ENCODE assay signal across 25 cellular contexts in the genomic region with DNA sequence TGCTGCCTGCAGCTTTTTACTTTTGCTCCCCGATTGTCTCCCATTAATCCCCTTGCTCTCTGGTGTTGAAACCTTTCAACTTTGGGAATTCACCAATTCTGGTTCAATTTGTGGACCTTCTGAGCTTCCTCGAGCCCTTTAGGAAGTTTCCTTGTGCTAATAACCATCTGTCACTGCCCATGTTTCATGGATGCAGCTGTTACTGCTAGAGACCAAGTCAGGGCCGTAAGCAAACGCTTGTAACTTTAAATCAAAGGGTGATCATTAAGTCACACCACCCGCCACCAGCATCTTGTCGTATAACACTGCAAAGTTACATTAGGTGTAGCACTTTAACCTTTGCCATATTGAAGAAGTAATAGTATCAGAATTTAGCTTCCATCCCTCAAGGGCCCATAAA.
"Had no signal": no experiment of that assay in that cellular context is flagged by ENCODE, and none has a peak within 500 bp of the region (broad histone marks: within the 10 kb centered on the region; RNA-seq: fewer than 3 reads in every experiment).

No MANE protein-coding gene starts in this region.

- DNase-seq: colonic mucosa; cortex of kidney; effector CD8-positive, alpha-beta T cell; effector memory CD8-positive, alpha-beta T cell; endodermal cell; erythroblast; esophagus squamous epithelium; foreskin fibroblast; foreskin melanocyte; gastrocnemius medialis; heart left ventricle; hypothalamus; immature natural killer cell; islet precursor cell; kidney; kidney glomerular epithelial cell; left colon; left lung; left ventricle myocardium superior; lower lobe of right lung; mesenchymal stem cell; mucosa of descending colon; naive B cell had no signal

- H3K27ac Mint-ChIP-seq: dendritic cell treated with granulocyte-macrophage colony-stimulating factor and Interleukin-4, amounts not matched to agents 40 ng/mL and 50 ng/mL, for 4 days; effector memory CD8-positive, alpha-beta T cell; endodermal cell; immature natural killer cell; mesothelial cell of epicardium; naive B cell had no signal

- H3K36me3 Mint-ChIP-seq: immature natural killer cell had no signal

- H3K27me3 Mint-ChIP-seq: dendritic cell treated with granulocyte-macrophage colony-stimulating factor and Interleukin-4, amounts not matched to agents 40 ng/mL and 50 ng/mL, for 4 days had no signal

- H3K4me1 Mint-ChIP-seq: endodermal cell, immature natural killer cell, naive B cell had no signal

- H3K4me3 Mint-ChIP-seq: dendritic cell treated with granulocyte-macrophage colony-stimulating factor and Interleukin-4, amounts not matched to agents 40 ng/mL and 50 ng/mL, for 4 days; effector memory CD8-positive, alpha-beta T cell; endodermal cell; immature natural killer cell; mesothelial cell of epicardium; naive B cell had no signal

- ATAC-seq: effector memory CD8-positive, alpha-beta T cell; gastrocnemius medialis; heart left ventricle; left colon; left ventricle myocardium superior; lower lobe of right lung; mucosa of descending colon had no signal
